Comparison of ENCODE assay signal across 10 cellular contexts in the genomic region with DNA sequence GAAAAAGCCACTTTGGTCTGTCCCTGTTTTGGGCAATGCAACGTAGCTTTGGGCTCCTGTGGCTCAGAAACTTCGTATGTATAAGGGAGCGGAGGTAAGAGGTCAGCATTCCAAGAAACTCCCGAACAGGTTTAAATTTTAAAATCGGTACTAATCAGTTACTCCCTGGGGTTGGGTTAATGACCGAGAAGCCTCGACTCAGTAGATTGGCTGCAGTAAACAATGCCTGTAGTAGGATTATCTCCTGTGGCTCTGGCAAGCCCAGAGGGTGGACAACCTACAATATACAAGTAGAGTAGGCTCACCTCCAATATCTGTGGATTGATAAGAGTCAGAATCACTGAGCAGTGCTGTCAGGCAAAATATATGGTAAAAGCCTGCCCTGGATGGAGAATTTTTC. TPM values are rescaled to one million over a fixed set of nuclear protein-coding genes. Genes with fewer than 3 reads are reported as not detected.
DNase-seq lines count a peak whose midpoint lies in the region; ATAC-seq and TF ChIP-seq lines count a peak whose summit lies in the region.
"Had no signal": no experiment of that assay in that cellular context is flagged by ENCODE, and none has a peak within 500 bp of the region (broad histone marks: within the 10 kb centered on the region; RNA-seq: fewer than 3 reads in every experiment).

No MANE protein-coding gene starts in this region.

- no peaks in the 10 kb centered on the region for H3K9me3 ChIP-seq in mesodermal cell (ENCODE audit: control insufficient read depth, low read length)
- H3K9me3 ChIP-seq in testis: no peaks in the 10 kb centered on the region

- H3K27me3 Mint-ChIP-seq in activated CD4-positive, alpha-beta T cell treated with anti-CD3 and anti-CD28 coated beads, Interleukin-2, amount 10 ng/mL, durations not matched to agents 7 days and 5 days: peaks cover 4% of the 10 kb centered on the region
- H3K27me3 Mint-ChIP-seq in brain: peaks cover 15% of the 10 kb centered on the region

- peaks cover 8% of the 10 kb centered on the region for H3K36me3 ChIP-seq in mesodermal cell (ENCODE audit: control insufficient read depth, insufficient read depth, low read length)
- no peaks in the 10 kb centered on the region for H3K36me3 ChIP-seq in testis (ENCODE audit: low read depth, missing control alignments)

- 73 to 76% methylated on average over 7 of the region's 7 CpGs for WGBS in mesodermal cell (ENCODE audit: insufficient coverage in 2 of 2), 2 experiments
- 49 to 57% methylated on average over 7 of the region's 7 CpGs for WGBS in testis, 2 donors

- CTCF ChIA-PET in activated CD4-positive, alpha-beta T cell treated with anti-CD3 and anti-CD28 coated beads, Interleukin-2, amount 10 ng/mL, durations not matched to agents 7 days and 5 days (lab: Charles Lee): interaction anchor here (1.0 kb wide), 1 partner anchor 97 kb away, joined by 3 read pairs; no protein-coding TSS in a partner anchor

- H3K27ac Mint-ChIP-seq in activated CD4-positive, alpha-beta T cell treated with anti-CD3 and anti-CD28 coated beads, Interleukin-2, amount 10 ng/mL, durations not matched to agents 7 days and 5 days: peak overlapping the region; percentile 100
- peak overlapping the region; percentile 4 to 96 (median 89) for H3K27ac Mint-ChIP-seq in brain

- H3K4me1 ChIP-seq in mesodermal cell (ENCODE audit: control insufficient read depth, insufficient read depth, low read length, poor library complexity, severe bottlenecking): peaks cover 27% of the 10 kb centered on the region
- peaks cover 26% of the 10 kb centered on the region for H3K4me1 ChIP-seq in testis

- intact Hi-C loops in testis (cut with DNase I; ENCODE audit: low total_unique reads): loop anchor here (5.0 kb wide), 1 partner anchor 49 kb away; no protein-coding TSS in a partner anchor

- peaks cover 34% of the 10 kb centered on the region for H3K4me1 Mint-ChIP-seq in activated CD4-positive, alpha-beta T cell treated with anti-CD3 and anti-CD28 coated beads, Interleukin-2, amount 10 ng/mL, durations not matched to agents 7 days and 5 days
- peaks cover 74% of the 10 kb centered on the region for H3K4me1 Mint-ChIP-seq in brain

- TF ChIP-seq CTCF in brain (conservative IDR thresholded peaks at IDR 0.05) (no peak), testis (IDR thresholded peaks at IDR 0.05) (no peak)

- H3K27me3 ChIP-seq in testis: no peaks in the 10 kb centered on the region

- H3K4me3 Mint-ChIP-seq in activated CD4-positive, alpha-beta T cell treated with anti-CD3 and anti-CD28 coated beads, Interleukin-2, amount 10 ng/mL, durations not matched to agents 7 days and 5 days: peak overlapping the region; percentile 97
- peak overlapping the region; percentile 1 to 89 (median 86) for H3K4me3 Mint-ChIP-seq in brain

- POLR2A ChIA-PET in activated CD4-positive, alpha-beta T cell treated with anti-CD3 and anti-CD28 coated beads, Interleukin-2, amount 10 ng/mL, durations not matched to agents 7 days and 5 days (lab: Charles Lee): no interaction called here

- DNase-seq in activated CD4-positive, alpha-beta T cell treated with anti-CD3 and anti-CD28 coated beads, Interleukin-2, amount 10 ng/mL, durations not matched to agents 7 days and 5 days: no peak
- no peak for DNase-seq in activated CD4-positive, alpha-beta T cell treated with anti-CD3 and anti-CD28 coated beads for 48 hours
- DNase-seq in testis (no peak), islet precursor cell (no peak), activated gamma-delta T cell treated with Interleukin-2 at 50 U/mL for 16 hours (no peak)
- DNase-seq: NCI-H187 had no signal

- TF ChIP-seq POLR2A in testis (IDR thresholded peaks at IDR 0.05): no peak

- no peak for ATAC-seq in HG02610 (IDR thresholded peaks at IDR 0.05; ENCODE audit: unreplicated experiment)
- ATAC-seq: left colon had no signal

- H3K4me3 ChIP-seq in mesodermal cell (ENCODE audit: extremely low read depth, insufficient read depth, low read length, poor library complexity, severe bottlenecking) (no peak overlapping the region), testis (no peak overlapping the region)

- no peaks in the 10 kb centered on the region for H3K9me3 Mint-ChIP-seq in activated CD4-positive, alpha-beta T cell treated with anti-CD3 and anti-CD28 coated beads, Interleukin-2, amount 10 ng/mL, durations not matched to agents 7 days and 5 days
- peaks cover 0 to 3% (median 0%) of the 10 kb centered on the region in 5 experiments for H3K9me3 Mint-ChIP-seq in brain

- H3K27ac ChIP-seq in mesodermal cell (ENCODE audit: low read depth, low read length, severe bottlenecking) (peak overlapping the region; percentile 3), testis (peak overlapping the region; percentile 99 to 100)

- peaks cover 23% of the 10 kb centered on the region for H3K36me3 Mint-ChIP-seq in activated CD4-positive, alpha-beta T cell treated with anti-CD3 and anti-CD28 coated beads, Interleukin-2, amount 10 ng/mL, durations not matched to agents 7 days and 5 days (ENCODE audit: low read depth)
- peaks cover 12% of the 10 kb centered on the region for H3K36me3 Mint-ChIP-seq in brain

RNA-seq across cellular contexts. Expression of a gene that starts 1.6 kb away (rescaled TPM):
- 10 to 100 TPM; 80.9 to 94.9 TPM for total RNA-seq in activated CD4-positive, alpha-beta T cell treated with anti-CD3 and anti-CD28 coated beads, Interleukin-2, amount 10 ng/mL, durations not matched to agents 7 days and 5 days
- polyA plus RNA-seq in brain (ENCODE audit: insufficient read depth, low read depth, low replicate concordance) (24.1 TPM), testis (ENCODE audit: insufficient read depth, low read depth, low replicate concordance) (29.5 TPM)
- polyA plus RNA-seq in mesodermal cell (2013, experiment 1 of 2): 57.9 TPM
- 58.8 TPM for polyA plus RNA-seq in mesodermal cell (2013, experiment 2 of 2)
- 10 to 100 TPM; 57.6 to 71.4 TPM for total RNA-seq in testis
